In the genomic region with DNA sequence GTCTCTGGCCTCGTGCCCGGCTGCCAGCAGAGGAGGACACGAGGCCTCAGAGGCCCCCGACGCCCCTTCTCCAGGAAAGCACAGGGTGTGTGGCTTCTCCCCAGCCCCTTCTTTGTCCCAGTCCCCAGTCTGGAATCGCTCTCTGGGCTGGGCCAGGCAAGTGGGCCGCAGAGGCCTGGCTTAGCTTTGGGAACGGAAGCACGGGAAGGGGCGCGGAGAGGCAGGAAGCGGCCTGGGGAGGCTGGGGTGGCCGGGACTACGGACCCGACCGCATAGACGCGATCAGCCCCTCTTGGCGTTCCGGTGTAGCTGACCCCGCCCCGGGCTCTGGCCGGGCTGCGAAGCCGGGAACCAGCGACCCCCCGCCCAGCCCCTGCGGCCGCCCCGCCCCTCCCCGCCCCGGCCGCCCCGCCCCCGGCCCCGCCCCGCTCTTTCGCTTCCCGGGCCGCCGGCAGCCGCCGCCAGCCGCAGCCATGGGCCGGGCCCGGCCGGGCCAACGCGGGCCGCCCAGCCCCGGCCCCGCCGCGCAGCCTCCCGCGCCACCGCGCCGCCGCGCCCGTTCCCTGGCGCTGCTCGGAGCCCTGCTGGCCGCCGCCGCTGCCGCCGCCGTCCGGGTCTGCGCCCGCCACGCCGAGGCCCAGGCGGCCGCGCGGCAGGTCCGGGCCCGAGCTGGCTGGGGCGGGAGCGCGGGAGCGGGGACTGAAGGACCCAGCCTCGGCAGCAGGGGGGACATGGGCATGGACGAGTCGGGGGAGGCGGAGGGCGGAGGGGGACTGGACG, we compare ENCODE assay signal across 8 cellular contexts. TPM values are rescaled to one million over a fixed set of nuclear protein-coding genes. Genes with fewer than 3 reads are reported as not detected.
DNase-seq lines count a peak whose midpoint lies in the region; ATAC-seq, FAIRE-seq and TF ChIP-seq lines count a peak whose summit lies in the region.

A gene with protein sequence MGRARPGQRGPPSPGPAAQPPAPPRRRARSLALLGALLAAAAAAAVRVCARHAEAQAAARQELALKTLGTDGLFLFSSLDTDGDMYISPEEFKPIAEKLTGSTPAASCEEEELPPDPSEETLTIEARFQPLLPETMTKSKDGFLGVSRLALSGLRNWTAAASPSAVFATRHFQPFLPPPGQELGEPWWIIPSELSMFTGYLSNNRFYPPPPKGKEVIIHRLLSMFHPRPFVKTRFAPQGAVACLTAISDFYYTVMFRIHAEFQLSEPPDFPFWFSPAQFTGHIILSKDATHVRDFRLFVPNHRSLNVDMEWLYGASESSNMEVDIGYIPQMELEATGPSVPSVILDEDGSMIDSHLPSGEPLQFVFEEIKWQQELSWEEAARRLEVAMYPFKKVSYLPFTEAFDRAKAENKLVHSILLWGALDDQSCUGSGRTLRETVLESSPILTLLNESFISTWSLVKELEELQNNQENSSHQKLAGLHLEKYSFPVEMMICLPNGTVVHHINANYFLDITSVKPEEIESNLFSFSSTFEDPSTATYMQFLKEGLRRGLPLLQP (plus strand): TSS at position 436 of the 780 bp plus-strand sequence. CDS start 38 bp downstream, at position 474.

- DNase-seq in HEK293T (ENCODE audit: extremely low spot score) = peak; percentile 71
- DNase-seq in SK-N-MC (ENCODE audit: low read depth, low spot score) = no peak
- DNase-seq in bronchial epithelial cell (ENCODE audit: low read depth) = no peak
- peak; percentile 94 for DNase-seq in iPS-NIHi11 (ENCODE audit: low spot score)
- DNase-seq in skeletal muscle cell (ENCODE audit: low read depth) = no peak

- peak within 1 kb of the TSS; percentile 60 to 79 (median 68) for H3K4me3 ChIP-seq in BLaER1 treated with 17β-estradiol and CSF1 and Interleukin-3, amounts not matched to agents 10 nM and 100 nM
- peak within 1 kb of the TSS; percentile 78 for H3K4me3 ChIP-seq in SK-N-MC
- peak within 1 kb of the TSS; percentile 53 for H3K4me3 ChIP-seq in bronchial epithelial cell (ENCODE audit: low read depth, low read length)
- peak within 1 kb of the TSS; percentile 62 for H3K4me3 ChIP-seq in skeletal muscle cell (ENCODE audit: low read depth, low read length)

- POLR2A ChIA-PET in HEK293T (lab: Yijun Ruan, JAX) = interaction anchor here (0.8 to 2.3 kb wide), 7 partner anchors 10 to 295 kb away, joined by 3 to 14 read pairs (median 3); no protein-coding TSS in a partner anchor

- ATAC-seq in GM19023 (IDR thresholded peaks at IDR 0.05; ENCODE audit: unreplicated experiment) = no peak
- ATAC-seq in HG02840 (IDR thresholded peaks at IDR 0.05; ENCODE audit: low FRiP score, unreplicated experiment) = no peak

- no peaks in the 10 kb centered on the region for H3K27me3 ChIP-seq in BLaER1 treated with 17β-estradiol and CSF1 and Interleukin-3, amounts not matched to agents 10 nM and 100 nM
- H3K27me3 ChIP-seq in bronchial epithelial cell (ENCODE audit: control insufficient read depth, insufficient read depth, low read length) = no peaks in the 10 kb centered on the region

- H3K36me3 ChIP-seq in BLaER1 treated with 17β-estradiol and CSF1 and Interleukin-3, amounts not matched to agents 10 nM and 100 nM = peaks cover 0 to 2% (median 0%) of the 10 kb centered on the region in 11 experiments; a peak in 2 of 22 replicates
- H3K36me3 ChIP-seq in SK-N-MC (ENCODE audit: insufficient read depth, low read length) = no peaks in the 10 kb centered on the region
- peaks cover 2% of the 10 kb centered on the region for H3K36me3 ChIP-seq in bronchial epithelial cell (ENCODE audit: control insufficient read depth, insufficient read depth, low read length)

- H3K4me2 ChIP-seq in BLaER1 treated with 17β-estradiol and CSF1 and Interleukin-3, amounts not matched to agents 10 nM and 100 nM = peak within 1 kb of the TSS; percentile 93 to 100 (median 96)

- peaks cover 0 to 23% (median 3%) of the 10 kb centered on the region in 11 experiments; a peak in 9 of 22 replicates for H4K20me1 ChIP-seq in BLaER1 treated with 17β-estradiol and CSF1 and Interleukin-3, amounts not matched to agents 10 nM and 100 nM

- H3K9ac ChIP-seq in BLaER1 treated with 17β-estradiol and CSF1 and Interleukin-3, amounts not matched to agents 10 nM and 100 nM = peak within 1 kb of the TSS; percentile 72 to 86 (median 83)
- peak within 1 kb of the TSS; percentile 77 for H3K9ac ChIP-seq in SK-N-MC (ENCODE audit: insufficient read length)

- FAIRE-seq in bronchial epithelial cell (lab: Jason Lieb, UNC) = no peak

- peak within 1 kb of the TSS; percentile 62 to 81 (median 72); a peak in 21 of 22 replicates for H3K27ac ChIP-seq in BLaER1 treated with 17β-estradiol and CSF1 and Interleukin-3, amounts not matched to agents 10 nM and 100 nM
- H3K27ac ChIP-seq in SK-N-MC = no peak within 1 kb of the TSS

- no peak for TF ChIP-seq CTCF in bronchial epithelial cell (IDR thresholded peaks at IDR 0.05; ENCODE audit: insufficient read depth, low read length, severe bottlenecking)

- CTCF ChIA-PET in HEK293T (lab: Yijun Ruan, JAX) = no interaction called here

- peaks cover 47 to 84% (median 71%) of the 10 kb centered on the region in 10 experiments for H3K4me1 ChIP-seq in BLaER1 treated with 17β-estradiol and CSF1 and Interleukin-3, amounts not matched to agents 10 nM and 100 nM

- no peaks in the 10 kb centered on the region for H3K9me3 ChIP-seq in BLaER1 treated with 17β-estradiol and CSF1 and Interleukin-3, amounts not matched to agents 10 nM and 100 nM (replicated peaks in 1 of 11)
- H3K9me3 ChIP-seq in SK-N-MC (ENCODE audit: low read depth, low read length) = no peaks in the 10 kb centered on the region

TF ChIP-seq in HEK293T, 16 proteins besides CTCF, POLR2A, EP300 and RAD21:
- TF ChIP-seq LEF1 (IDR thresholded peaks at IDR 0.05; ENCODE audit: borderline replicate concordance) (no peak), L3MBTL2 (conservative IDR thresholded peaks at IDR 0.05) (peak; percentile 57), FOXK2 (IDR thresholded peaks at IDR 0.05) (no peak)
TF ChIP-seq in HEK293T: peak in this region for 1.

RNA-seq across cellular contexts. Expression of the gene that starts here (rescaled TPM):
- total RNA-seq in bronchial epithelial cell = 3.4 and 6.4 TPM in 2 replicates

Comparison
In these comparisons a context has a peak if more than half of its experiments do, and no peak if none do; other contexts are left out.
1. DNase-seq: peak in HEK293T (single experiment) and iPS-NIHi11 (single experiment); none in SK-N-MC (single experiment), bronchial epithelial cell (single experiment) and skeletal muscle cell (single experiment).
2. Peak in every context shown above with its lines, with median percentiles within 50 percentile points of each other: H3K4me3 ChIP-seq.